In the genomic region with DNA sequence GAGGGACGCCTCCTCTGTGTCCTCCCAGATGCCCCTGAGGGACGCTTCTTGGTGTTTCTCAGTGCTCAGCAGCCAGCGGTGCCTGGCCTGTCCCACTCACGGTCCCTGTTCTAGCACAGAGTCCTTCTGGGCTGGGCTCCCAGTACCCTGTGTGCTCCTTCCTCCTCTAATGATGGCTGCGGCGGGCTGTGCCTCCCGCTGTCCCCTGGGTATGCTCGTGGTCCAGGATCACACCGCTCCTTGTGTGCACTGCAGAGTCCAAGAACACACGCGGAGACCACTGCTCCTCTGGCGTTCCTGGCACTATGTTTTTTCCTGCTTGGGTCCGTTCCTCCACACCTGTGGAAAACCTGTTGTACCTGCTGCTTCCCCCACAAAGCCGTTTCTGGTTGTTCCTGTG, we compare ENCODE assay signal across 24 cellular contexts. TPM values are rescaled to one million over a fixed set of nuclear protein-coding genes. Genes with fewer than 3 reads are reported as not detected.
DNase-seq lines count a peak whose midpoint lies in the region; TF ChIP-seq lines count a peak whose summit lies in the region.
"Had no signal": no experiment of that assay in that cellular context is flagged by ENCODE, and none has a peak within 500 bp of the region (broad histone marks: within the 10 kb centered on the region; RNA-seq: fewer than 3 reads in every experiment).

No MANE protein-coding gene starts in this region.

- no peak overlapping the region for H3K4ac ChIP-seq in trophoblast cell (ENCODE audit: low read depth, low read length)

- no peaks in the 10 kb centered on the region for H3K79me2 ChIP-seq in trophoblast cell (ENCODE audit: control insufficient read depth, insufficient read depth, low read length, poor library complexity)

- H3K9me3 Mint-ChIP-seq in Caco-2 (ENCODE audit: unreplicated experiment) = no peaks in the 10 kb centered on the region
- H3K9me3 Mint-ChIP-seq in dendritic cell treated with granulocyte-macrophage colony-stimulating factor and Interleukin-4, amounts not matched to agents 40 ng/mL and 50 ng/mL, for 4 days = no peaks in the 10 kb centered on the region
- H3K9me3 Mint-ChIP-seq: CD4-positive, alpha-beta T cell; CD8-positive, alpha-beta memory T cell; GM23338; H9 had no signal

- peak overlapping the region; percentile 1 for H2BK120ac ChIP-seq in trophoblast cell (ENCODE audit: insufficient read depth, low read length, poor library complexity)

- H3K23ac ChIP-seq in trophoblast cell (ENCODE audit: low read length) = no peak overlapping the region

- WGBS in trophoblast cell (ENCODE audit: extremely low coverage, insufficient coverage, insufficient read length) = no CpG with 5 or more reads among the region's 14 CpGs

- no TSS peak for BruUV-seq in Caco-2 (replicated peaks; lab: Mats Ljungman, UMichigan)

- DNase-seq in activated CD8-positive, alpha-beta memory T cell treated with anti-CD3 and anti-CD28 coated beads for 24 hours = peak; percentile 56
- no peak for DNase-seq in activated CD8-positive, alpha-beta memory T cell treated with anti-CD3 and anti-CD28 coated beads, Interleukin-2, amount 50 U/mL, for 4 hours
- DNase-seq in Caco-2 (no peak), trophoblast cell (no peak), NCI-H2171 treated with DMSO at 0.1 percent for 48 hours (lab: John Stamatoyannopoulos, UW) (no peak), 8988T (no peak), C1 segment of cervical spinal cord (lab: John Stamatoyannopoulos, UW) (no peak)
- DNase-seq: ACHN; AML-193; BE2C; Calu3; CD4-positive, alpha-beta T cell; CD8-positive, alpha-beta memory T cell; DMS53; DMS79 treated with DMSO at 0.1 percent for 48 hours; GF-D8; H9 had no signal

- no peak overlapping the region for H4K8ac ChIP-seq in trophoblast cell (ENCODE audit: low read depth, low read length)

- H2AFZ ChIP-seq in trophoblast cell (ENCODE audit: insufficient read depth, low read length, poor library complexity) = no peak overlapping the region
- H2AFZ ChIP-seq: GM23338 had no signal

- H3K79me1 ChIP-seq in trophoblast cell (ENCODE audit: low read length) = peaks cover 7% of the 10 kb centered on the region

- POLR2A ChIA-PET in Caco-2 (lab: Charles Lee) = no interaction called here

- H3K4me1 ChIP-seq in Caco-2 (peaks cover 22% of the 10 kb centered on the region), trophoblast cell (ENCODE audit: control insufficient read depth in 1 of 2, insufficient read depth in 2 of 2, low read length in 2 of 2) (peaks cover 13 to 30% of the 10 kb centered on the region in 2 experiments)
- H3K4me1 ChIP-seq: BE2C had no signal

- H3K36me3 ChIP-seq in Caco-2 (ENCODE audit: control insufficient read depth, insufficient read depth, low read length) (no peaks in the 10 kb centered on the region), trophoblast cell (ENCODE audit: control insufficient read depth in 1 of 2, insufficient read depth in 2 of 2, low read length in 2 of 2) (no peaks in the 10 kb centered on the region)
- H3K36me3 ChIP-seq: BE2C had no signal

- H3K18ac ChIP-seq in trophoblast cell (ENCODE audit: low read length) = no peak overlapping the region

- H3K9ac ChIP-seq in trophoblast cell (ENCODE audit: low read length) = no peak overlapping the region

- H4K12ac ChIP-seq in trophoblast cell (ENCODE audit: low read depth, low read length) = no peak overlapping the region

- peaks cover 39% of the 10 kb centered on the region for H3K4me1 Mint-ChIP-seq in Caco-2 (ENCODE audit: low read depth, unreplicated experiment)
- peaks cover 65% of the 10 kb centered on the region for H3K4me1 Mint-ChIP-seq in dendritic cell treated with granulocyte-macrophage colony-stimulating factor and Interleukin-4, amounts not matched to agents 40 ng/mL and 50 ng/mL, for 4 days (ENCODE audit: low read depth)
- H3K4me1 Mint-ChIP-seq: GM23338 had no signal

- H2BK12ac ChIP-seq in trophoblast cell (ENCODE audit: low read length) = peak overlapping the region; percentile 59

- no peak overlapping the region for H3K27ac ChIP-seq in trophoblast cell (ENCODE audit: low read depth, low read length)
- H3K27ac ChIP-seq: 22Rv1, A549 had no signal

- H3K27me3 Mint-ChIP-seq in Caco-2 (ENCODE audit: insufficient read depth, unreplicated experiment) = no peaks in the 10 kb centered on the region
- peaks cover 25% of the 10 kb centered on the region for H3K27me3 Mint-ChIP-seq in dendritic cell treated with granulocyte-macrophage colony-stimulating factor and Interleukin-4, amounts not matched to agents 40 ng/mL and 50 ng/mL, for 4 days
- H3K27me3 Mint-ChIP-seq: CD4-positive, alpha-beta T cell had no signal

- intact Hi-C loops in Caco-2 (cut with micrococcal nuclease; ENCODE audit: unreplicated experiment) = no loop called here
- intact Hi-C loops in dendritic cell treated with granulocyte-macrophage colony-stimulating factor and Interleukin-4, amounts not matched to agents 40 ng/mL and 50 ng/mL, for 4 days (cut with micrococcal nuclease) = loop anchor here (5.0 kb wide), 1 partner anchor 47 kb away; no protein-coding TSS in a partner anchor

- no peak for TF ChIP-seq CTCF in Caco-2 (IDR thresholded peaks at IDR 0.05; ENCODE audit: insufficient read depth in 1 of 2, low read depth in 1 of 2, low read length in 1 of 2, severe bottlenecking in 1 of 2, unreplicated experiment in 1 of 2)

- H3K4me3 ChIP-seq in Caco-2 (ENCODE audit: low read depth, low read length) (no peak overlapping the region), trophoblast cell (ENCODE audit: low read depth, low read length) (no peak overlapping the region)
- H3K4me3 ChIP-seq: A549, GM23338 had no signal

- CTCF ChIA-PET in Caco-2 (lab: Charles Lee) = no interaction called here

- peak overlapping the region; percentile 5 for H4K91ac ChIP-seq in trophoblast cell (ENCODE audit: low read depth, low read length)

- H3K4me3 Mint-ChIP-seq in Caco-2 (ENCODE audit: unreplicated experiment) = no peak overlapping the region
- no peak overlapping the region for H3K4me3 Mint-ChIP-seq in dendritic cell treated with granulocyte-macrophage colony-stimulating factor and Interleukin-4, amounts not matched to agents 40 ng/mL and 50 ng/mL, for 4 days
- H3K4me3 Mint-ChIP-seq: CD14-positive monocyte; CD4-positive, alpha-beta T cell; CD8-positive, alpha-beta memory T cell; GM23338; H9 had no signal

- no peaks in the 10 kb centered on the region for H3K27me3 ChIP-seq in Caco-2 (replicated peaks; ENCODE audit: control insufficient read depth, insufficient read depth, low read length)
- no peaks in the 10 kb centered on the region for H3K27me3 ChIP-seq in trophoblast cell (ENCODE audit: insufficient read depth, low read length)

- H3K14ac ChIP-seq in trophoblast cell (ENCODE audit: low read length) = peak overlapping the region; percentile 42

- peak overlapping the region; percentile 67 for H2AK5ac ChIP-seq in trophoblast cell (ENCODE audit: low read length)

- H3K27ac Mint-ChIP-seq in Caco-2 (ENCODE audit: unreplicated experiment) = peak overlapping the region; percentile 7
- H3K27ac Mint-ChIP-seq in dendritic cell treated with granulocyte-macrophage colony-stimulating factor and Interleukin-4, amounts not matched to agents 40 ng/mL and 50 ng/mL, for 4 days = peak overlapping the region; percentile 7
- H3K27ac Mint-ChIP-seq: CD4-positive, alpha-beta T cell; GM23338; H9 had no signal

- H2BK5ac ChIP-seq in trophoblast cell (ENCODE audit: low read depth, low read length, poor library complexity) = no peak overlapping the region

- H3K9me3 ChIP-seq in Caco-2 = no peaks in the 10 kb centered on the region
- H3K9me3 ChIP-seq in trophoblast cell (ENCODE audit: insufficient read depth, low read depth, low read length) = peaks cover 1% of the 10 kb centered on the region
- H3K9me3 ChIP-seq: A549, BE2C had no signal

- no peak overlapping the region for H3K4me2 ChIP-seq in trophoblast cell (ENCODE audit: low read length)
- H3K4me2 ChIP-seq: A549, GM23338 had no signal

- no peaks in the 10 kb centered on the region for H3K36me3 Mint-ChIP-seq in Caco-2 (ENCODE audit: insufficient read depth, unreplicated experiment)
- no peaks in the 10 kb centered on the region for H3K36me3 Mint-ChIP-seq in dendritic cell treated with granulocyte-macrophage colony-stimulating factor and Interleukin-4, amounts not matched to agents 40 ng/mL and 50 ng/mL, for 4 days (ENCODE audit: low read depth)
- H3K36me3 Mint-ChIP-seq: CD8-positive, alpha-beta memory T cell had no signal

RNA-seq across cellular contexts. Expression of a gene that starts 15.1 kb away (rescaled TPM):
- 29.5 and 31.7 TPM in 2 replicates for total RNA-seq in Caco-2 (2022)
- polyA plus RNA-seq in trophoblast cell (2013) = 4.1 and 4.2 TPM in 2 replicates
- total RNA-seq: Daoy, G401 had no signal
